Comparison of ENCODE assay signal across 16 cellular contexts in the genomic region with DNA sequence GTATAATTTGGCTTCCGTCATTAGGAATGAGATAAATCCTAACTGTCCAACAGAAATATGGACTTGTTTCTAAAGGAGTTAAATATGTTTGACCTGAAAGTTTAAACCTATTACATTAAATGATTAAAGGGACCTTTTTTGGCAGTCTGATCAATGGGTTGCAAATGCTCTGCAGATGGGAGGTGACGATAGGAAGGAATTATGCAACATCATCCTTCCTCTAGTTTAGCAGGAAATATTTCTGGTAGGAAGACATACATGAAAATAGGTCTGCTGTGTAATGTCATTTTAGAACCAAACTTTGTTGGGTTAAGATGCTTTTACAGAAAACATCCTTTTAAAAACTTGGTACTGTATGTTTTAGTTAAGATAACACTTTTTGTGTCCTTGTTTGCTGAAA. TPM values are rescaled to one million over a fixed set of nuclear protein-coding genes. Genes with fewer than 3 reads are reported as not detected.
"Had no signal": no experiment of that assay in that cellular context is flagged by ENCODE, and none has a peak within 500 bp of the region (broad histone marks: within the 10 kb centered on the region; RNA-seq: fewer than 3 reads in every experiment).

No MANE protein-coding gene starts in this region.

- H3K9me3 ChIP-seq: gastrocnemius medialis, lower lobe of right lung, neutrophil, tibial artery had no signal

- H3K4me3 Mint-ChIP-seq: activated CD8-positive, alpha-beta T cell treated with anti-CD3 and anti-CD28 coated beads for 36 hours; activated naive CD8-positive, alpha-beta T cell treated with anti-CD3 and anti-CD28 coated beads, Interleukin-2, amount 50 U/mL, for 24 hours; endodermal cell; naive B cell; stimulated activated effector memory CD8-positive, alpha-beta T cell treated with anti-CD3 and anti-CD28 coated beads, Interleukin-12 subunit alpha, Interleukin-12 subunit beta, amount 100 ng/mL, for 72 hours had no signal

- H3K36me3 ChIP-seq: neutrophil had no signal

- H3K4me1 Mint-ChIP-seq: activated naive CD8-positive, alpha-beta T cell treated with anti-CD3 and anti-CD28 coated beads, Interleukin-2, amount 50 U/mL, for 24 hours; endodermal cell; naive B cell; stimulated activated effector memory CD8-positive, alpha-beta T cell treated with anti-CD3 and anti-CD28 coated beads, Interleukin-12 subunit alpha, Interleukin-12 subunit beta, amount 100 ng/mL, for 72 hours had no signal

- ATAC-seq: activated CD8-positive, alpha-beta T cell treated with anti-CD3 and anti-CD28 coated beads for 36 hours; activated naive CD8-positive, alpha-beta T cell treated with anti-CD3 and anti-CD28 coated beads, Interleukin-2, amount 50 U/mL, for 24 hours; esophagus mucosa; gastrocnemius medialis; lower lobe of right lung; stimulated activated effector memory CD8-positive, alpha-beta T cell treated with anti-CD3 and anti-CD28 coated beads, Interleukin-12 subunit alpha, Interleukin-12 subunit beta, amount 100 ng/mL, for 72 hours had no signal

- H3K4me3 ChIP-seq: gastrocnemius medialis, hepatocyte, lower lobe of right lung, smooth muscle cell, tibial artery had no signal

- H3K27me3 ChIP-seq: gastrocnemius medialis, hepatocyte, neutrophil, tibial artery had no signal

- H3K27me3 Mint-ChIP-seq: activated CD8-positive, alpha-beta T cell treated with anti-CD3 and anti-CD28 coated beads for 36 hours; activated naive CD8-positive, alpha-beta T cell treated with anti-CD3 and anti-CD28 coated beads, Interleukin-2, amount 50 U/mL, for 24 hours; naive B cell had no signal

- H3K9me3 Mint-ChIP-seq: activated CD8-positive, alpha-beta T cell treated with anti-CD3 and anti-CD28 coated beads for 36 hours; activated naive CD8-positive, alpha-beta T cell treated with anti-CD3 and anti-CD28 coated beads, Interleukin-2, amount 50 U/mL, for 24 hours; stimulated activated effector memory CD8-positive, alpha-beta T cell treated with anti-CD3 and anti-CD28 coated beads, Interleukin-12 subunit alpha, Interleukin-12 subunit beta, amount 100 ng/mL, for 72 hours had no signal

- H3K4me2 ChIP-seq: hepatocyte, smooth muscle cell had no signal

- H3K27ac ChIP-seq: gastrocnemius medialis, hepatocyte, lower lobe of right lung, neutrophil, tibial artery had no signal

- H3K4me1 ChIP-seq: gastrocnemius medialis, lower lobe of right lung, tibial artery had no signal

- H3K27ac Mint-ChIP-seq: activated CD8-positive, alpha-beta T cell treated with anti-CD3 and anti-CD28 coated beads for 36 hours; activated naive CD8-positive, alpha-beta T cell treated with anti-CD3 and anti-CD28 coated beads, Interleukin-2, amount 50 U/mL, for 24 hours; endodermal cell; naive B cell; stimulated activated effector memory CD8-positive, alpha-beta T cell treated with anti-CD3 and anti-CD28 coated beads, Interleukin-12 subunit alpha, Interleukin-12 subunit beta, amount 100 ng/mL, for 72 hours had no signal

- DNase-seq: activated CD4-positive, alpha-beta T cell treated with anti-CD3 and anti-CD28 coated beads for 4 hours; activated CD8-positive, alpha-beta memory T cell treated with anti-CD3 and anti-CD28 coated beads, Interleukin-2, amount 50 U/mL, for 4 hours; activated CD8-positive, alpha-beta T cell treated with anti-CD3 and anti-CD28 coated beads for 36 hours; activated naive CD8-positive, alpha-beta T cell treated with anti-CD3 and anti-CD28 coated beads, Interleukin-2, amount 50 U/mL, for 24 hours; central memory CD4-positive, alpha-beta T cell; endodermal cell; gastrocnemius medialis; kidney glomerular epithelial cell; lower lobe of right lung; naive B cell; tibial artery had no signal

RNA-seq across cellular contexts. Expression of a gene that starts 2.6 kb away (rescaled TPM):
- total RNA-seq: activated CD8-positive, alpha-beta T cell treated with anti-CD3 and anti-CD28 coated beads for 36 hours; endodermal cell; esophagus mucosa; gastrocnemius medialis; hepatocyte; lower lobe of right lung; smooth muscle cell had no signal
